Comparison of ENCODE assay signal across 1 cellular context in genomic region chr1:112369389-112370285, GRCh38.
TF ChIP-seq lines count a peak whose summit lies in the region.

No MANE protein-coding gene starts in this region.

TF ChIP-seq in K562, 482 proteins besides CTCF, POLR2A, EP300 and RAD21 (continued from another document and continues in another):
- TF ChIP-seq BRF2 (IDR thresholded peaks at IDR 0.05; ENCODE audit: borderline replicate concordance, insufficient read depth, insufficient read length), result no peak
- TF ChIP-seq ZNF311 (CRISPR knock-in tag; IDR thresholded peaks at IDR 0.05), result no peak
- no peak for TF ChIP-seq MTA1 (IDR thresholded peaks at IDR 0.05; ENCODE audit: borderline replicate concordance)
- TF ChIP-seq ZNF778 (CRISPR knock-in tag; IDR thresholded peaks at IDR 0.05), result no peak
- TF ChIP-seq ZNF121 (CRISPR knock-in tag; conservative IDR thresholded peaks at IDR 0.05), result no peak
- 0 out of 2 replicates have a peak, but pooled peaks have one; percentile 32 for TF ChIP-seq JUN (IDR thresholded peaks at IDR 0.05; ENCODE audit: borderline replicate concordance, low read depth, low read length)
- TF ChIP-seq JUN (CRISPR knock-in tag; IDR thresholded peaks at IDR 0.05; ENCODE audit: borderline replicate concordance), result no peak
- no peak for TF ChIP-seq MEF2D (tag; conservative IDR thresholded peaks at IDR 0.05; ENCODE audit: low read depth)
- TF ChIP-seq CXXC5 (CRISPR knock-in tag; IDR thresholded peaks at IDR 0.05), result peak; percentile 48; the same call in 1 of the 2 replicates
- TF ChIP-seq NCOA2 (IDR thresholded peaks at IDR 0.05; ENCODE audit: partially characterized antibody in 2 of 2), result no peak
- TF ChIP-seq ZNF277 (CRISPR knock-in tag; IDR thresholded peaks at IDR 0.05; ENCODE audit: borderline replicate concordance), result no peak
- no peak for TF ChIP-seq PHF21A (IDR thresholded peaks at IDR 0.05; ENCODE audit: borderline replicate concordance, low read depth)
- no peak for TF ChIP-seq KAT8 (IDR thresholded peaks at IDR 0.05; ENCODE audit: low read depth)
- TF ChIP-seq SMAD4 (CRISPR knock-in tag; conservative IDR thresholded peaks at IDR 0.05), result no peak
- TF ChIP-seq YY1 (IDR thresholded peaks at IDR 0.05; ENCODE audit: borderline replicate concordance in 1 of 3, control insufficient read depth in 1 of 3, extremely low read depth in 1 of 3, insufficient read depth in 3 of 3, insufficient read length in 1 of 3, insufficient replicate concordance in 2 of 3, low read depth in 1 of 3, low read length in 2 of 3), result no peak
- no peak for TF ChIP-seq TCF7L2 (IDR thresholded peaks at IDR 0.05; ENCODE audit: low read depth, low read length)
- TF ChIP-seq ATF2 (CRISPR knock-in tag; IDR thresholded peaks at IDR 0.05), result no peak
- no peak for TF ChIP-seq ZNF217 (CRISPR knock-in tag; IDR thresholded peaks at IDR 0.05)
- no peak for TF ChIP-seq RHOXF2B (CRISPR knock-in tag; conservative IDR thresholded peaks at IDR 0.05)
- no peak for TF ChIP-seq E2F3 (CRISPR knock-in tag; IDR thresholded peaks at IDR 0.05)
- no peak; the same call in 1 of the 2 replicates for TF ChIP-seq NR1H2 (CRISPR knock-in tag; IDR thresholded peaks at IDR 0.05)
- TF ChIP-seq DEAF1 (CRISPR knock-in tag; IDR thresholded peaks at IDR 0.05), result peak; percentile 83
- TF ChIP-seq PHB2 (IDR thresholded peaks at IDR 0.05; ENCODE audit: low read depth), result no peak
- no peak for TF ChIP-seq POLR3A (IDR thresholded peaks at IDR 0.05; ENCODE audit: borderline replicate concordance, extremely low read depth, insufficient read depth, insufficient read length)
- TF ChIP-seq KLF16 (IDR thresholded peaks at IDR 0.05), result peak; percentile 75
- no peak for TF ChIP-seq POLR2AphosphoS5 (IDR thresholded peaks at IDR 0.05; ENCODE audit: control insufficient read depth, insufficient read depth, low read depth, low read length)
- no peak for TF ChIP-seq BACH1 (tag; IDR thresholded peaks at IDR 0.05)
- no peak for TF ChIP-seq ZNF184 (CRISPR knock-in tag; IDR thresholded peaks at IDR 0.05)
- TF ChIP-seq DMBX1 (CRISPR knock-in tag; IDR thresholded peaks at IDR 0.05; ENCODE audit: borderline replicate concordance), result no peak
- peak; percentile 17 for TF ChIP-seq MEIS2 (IDR thresholded peaks at IDR 0.05; ENCODE audit: partially characterized antibody)
- no peak for TF ChIP-seq TAF15 (IDR thresholded peaks at IDR 0.05; ENCODE audit: low read depth, low read length)
- no peak for TF ChIP-seq STAT5A (IDR thresholded peaks at IDR 0.05; ENCODE audit: borderline replicate concordance, low read length)
- TF ChIP-seq ZNF23 (CRISPR knock-in tag; IDR thresholded peaks at IDR 0.05), result no peak
- TF ChIP-seq SMARCB1 (IDR thresholded peaks at IDR 0.05; ENCODE audit: insufficient read length, low read depth), result no peak
- TF ChIP-seq HMBOX1 (IDR thresholded peaks at IDR 0.05), result no peak
- TF ChIP-seq RAD51 (IDR thresholded peaks at IDR 0.05; ENCODE audit: borderline replicate concordance, low read depth), result no peak
- no peak for TF ChIP-seq HDAC2 (IDR thresholded peaks at IDR 0.05)
- TF ChIP-seq ETS2 (tag; IDR thresholded peaks at IDR 0.05; ENCODE audit: borderline replicate concordance, poor library complexity, severe bottlenecking), result no peak
- TF ChIP-seq XRCC5 (IDR thresholded peaks at IDR 0.05; ENCODE audit: low read depth, low read length), result peak; percentile 92
- TF ChIP-seq ZNF444 (CRISPR knock-in tag; IDR thresholded peaks at IDR 0.05), result no peak
- TF ChIP-seq ZNF224 (CRISPR knock-in tag; IDR thresholded peaks at IDR 0.05), result no peak
- TF ChIP-seq FOXM1 (IDR thresholded peaks at IDR 0.05; ENCODE audit: low read depth), result no peak
- no peak for TF ChIP-seq FOXM1 (CRISPR knock-in tag; IDR thresholded peaks at IDR 0.05; ENCODE audit: low read depth)
- TF ChIP-seq RB1 (IDR thresholded peaks at IDR 0.05; ENCODE audit: low read depth), result peak; percentile 90
- 0 out of 2 replicates have a peak, but pooled peaks have one; percentile 45 for TF ChIP-seq CC2D1A (IDR thresholded peaks at IDR 0.05)
- no peak for TF ChIP-seq CHCHD3 (CRISPR knock-in tag; IDR thresholded peaks at IDR 0.05)
- no peak for TF ChIP-seq ATF3 (IDR thresholded peaks at IDR 0.05)
- no peak for TF ChIP-seq ATF3 (CRISPR knock-in tag; conservative IDR thresholded peaks at IDR 0.05)
- TF ChIP-seq RCOR1 (IDR thresholded peaks at IDR 0.05; ENCODE audit: borderline replicate concordance in 1 of 2, low read depth in 2 of 2, low read length in 2 of 2), result peak in 1 of 2 experiments; percentile 71; a peak in 2 of 4 replicates
- TF ChIP-seq FOXK2 (conservative IDR thresholded peaks at IDR 0.05 in 1 of 2, IDR thresholded peaks at IDR 0.05 in 1 of 2; ENCODE audit: low read depth in 2 of 2), result no peak
- no peak for TF ChIP-seq WHSC1 (IDR thresholded peaks at IDR 0.05; ENCODE audit: low read length)
- no peak for TF ChIP-seq ZNF830 (CRISPR knock-in tag; IDR thresholded peaks at IDR 0.05)
- peak in 1 of 2 experiments; percentile 82; a peak in 2 of 4 replicates for TF ChIP-seq MLLT1 (IDR thresholded peaks at IDR 0.05)
- TF ChIP-seq ARID1B (IDR thresholded peaks at IDR 0.05), result no peak; the same call in 1 of the 2 replicates
- TF ChIP-seq GABPB1 (CRISPR knock-in tag; IDR thresholded peaks at IDR 0.05), result no peak
- 0 out of 2 replicates have a peak, but pooled peaks have one; percentile 30 for TF ChIP-seq TEAD4 (IDR thresholded peaks at IDR 0.05; ENCODE audit: low read length)
- no peak for TF ChIP-seq TEAD4 (CRISPR knock-in tag; IDR thresholded peaks at IDR 0.05; ENCODE audit: borderline replicate concordance)
- no peak for TF ChIP-seq MXI1 (IDR thresholded peaks at IDR 0.05; ENCODE audit: low read depth, low read length)
- no peak for TF ChIP-seq GMEB1 (CRISPR knock-in tag; IDR thresholded peaks at IDR 0.05)
- TF ChIP-seq CREB3L1 (IDR thresholded peaks at IDR 0.05; ENCODE audit: borderline replicate concordance, low read depth), result no peak
